ENCODE assay signal across 21 cellular contexts in genomic region chr10:132497083-132497680, GRCh38. TPM values are rescaled to one million over a fixed set of nuclear protein-coding genes. Genes with fewer than 3 reads are reported as not detected.
A peak's percentile ranks its signal among the peaks of the same experiment; 100 is the strongest.
DNase-seq lines count a peak whose midpoint lies in the region; ATAC-seq and TF ChIP-seq lines count a peak whose summit lies in the region.
"Had no signal": no experiment of that assay in that cellular context is flagged by ENCODE, and none has a peak within 500 bp of the region (broad histone marks: within the 10 kb centered on the region; RNA-seq: fewer than 3 reads in every experiment).

No MANE protein-coding gene starts in this region.

- intact Hi-C loops in gastrocnemius medialis (cut with DNase I; ENCODE audit: low total_unique reads): no loop called here
- intact Hi-C loops in vagina (cut with DNase I): no loop called here

- H3K4me1 ChIP-seq in gastrocnemius medialis: peaks cover 41 to 44% of the 10 kb centered on the region in 2 donors
- peaks cover 31% of the 10 kb centered on the region for H3K4me1 ChIP-seq in vagina

- no peaks in the 10 kb centered on the region for H3K9me3 Mint-ChIP-seq in natural killer cell treated with Interleukin-12 subunit alpha and Interleukin-12 subunit beta and Interleukin-15 and Interleukin-18, amount 100 ng/mL, for 72 hours
- H3K9me3 Mint-ChIP-seq: activated naive CD4-positive, alpha-beta T cell treated with anti-CD3 and anti-CD28 coated beads, Interleukin-2, amount 50 U/mL, for 72 hours had no signal

- no peaks in the 10 kb centered on the region for H3K27me3 ChIP-seq in H7 (ENCODE audit: control insufficient read depth, insufficient read depth, low read length)
- H3K27me3 ChIP-seq in gastrocnemius medialis: no peaks in the 10 kb centered on the region
- no peaks in the 10 kb centered on the region for H3K27me3 ChIP-seq in vagina
- H3K27me3 ChIP-seq: ascending aorta, esophagus muscularis mucosa, neutrophil had no signal

- in situ Hi-C loops in gastrocnemius medialis (cut with MboI; ENCODE audit: low sequenced_read_pairs in 4 of 4): no loop called here

- ATAC-seq in gastrocnemius medialis (peak; percentile 45), HG03565 (IDR thresholded peaks at IDR 0.05; ENCODE audit: unreplicated experiment) (no peak)
- no peak for ATAC-seq in natural killer cell treated with Interleukin-12 subunit alpha and Interleukin-12 subunit beta and Interleukin-15 and Interleukin-18, amount 100 ng/mL, for 72 hours
- ATAC-seq: activated naive CD4-positive, alpha-beta T cell treated with anti-CD3 and anti-CD28 coated beads, Interleukin-2, amount 50 U/mL, for 72 hours; GM12878; left lobe of liver had no signal

- H3K36me3 ChIP-seq in H7 (replicated peaks; ENCODE audit: control insufficient read depth, insufficient read depth, low read length) (no peaks in the 10 kb centered on the region), gastrocnemius medialis (no peaks in the 10 kb centered on the region), vagina (no peaks in the 10 kb centered on the region)
- H3K36me3 ChIP-seq: ascending aorta, esophagus muscularis mucosa, neutrophil had no signal

- TF ChIP-seq POLR2A in NB4 (IDR thresholded peaks at IDR 0.05; ENCODE audit: extremely low read depth, insufficient read length) (peak; percentile 19), gastrocnemius medialis (IDR thresholded peaks at IDR 0.05) (no peak), vagina (IDR thresholded peaks at IDR 0.05) (no peak)

- H3K4me3 Mint-ChIP-seq in natural killer cell treated with Interleukin-12 subunit alpha and Interleukin-12 subunit beta and Interleukin-15 and Interleukin-18, amount 100 ng/mL, for 72 hours: no peak overlapping the region

- H3K4me3 ChIP-seq in H7 (ENCODE audit: insufficient read depth, low read depth, low read length): no peak overlapping the region
- H3K4me3 ChIP-seq in NB4 (ENCODE audit: low read depth, low read length): peak overlapping the region; percentile 29
- H3K4me3 ChIP-seq in gastrocnemius medialis: no peak overlapping the region
- no peak overlapping the region for H3K4me3 ChIP-seq in vagina
- H3K4me3 ChIP-seq: ascending aorta, esophagus muscularis mucosa, GM12878 had no signal

- H3K9me3 ChIP-seq in gastrocnemius medialis: no peaks in the 10 kb centered on the region
- H3K9me3 ChIP-seq in vagina: no peaks in the 10 kb centered on the region
- H3K9me3 ChIP-seq: ascending aorta, esophagus muscularis mucosa, neutrophil, SK-N-SH had no signal

- H3K4me1 Mint-ChIP-seq in natural killer cell treated with Interleukin-12 subunit alpha and Interleukin-12 subunit beta and Interleukin-15 and Interleukin-18, amount 100 ng/mL, for 72 hours (ENCODE audit: low read depth in 2 of 2): no peaks in the 10 kb centered on the region

- no peaks in the 10 kb centered on the region for H3K36me3 Mint-ChIP-seq in natural killer cell treated with Interleukin-12 subunit alpha and Interleukin-12 subunit beta and Interleukin-15 and Interleukin-18, amount 100 ng/mL, for 72 hours
- H3K36me3 Mint-ChIP-seq: activated naive CD4-positive, alpha-beta T cell treated with anti-CD3 and anti-CD28 coated beads, Interleukin-2, amount 50 U/mL, for 72 hours had no signal

- peak; percentile 57 for DNase-seq in H7
- DNase-seq in NB4 (ENCODE audit: low read depth): peak; percentile 95
- peak; percentile 14 for DNase-seq in iPS-NIHi11 (ENCODE audit: low spot score)
- DNase-seq in gastrocnemius medialis: peak in 1 of 2 donors; percentile 68
- no peak for DNase-seq in vagina (ENCODE audit: extremely low spot score in 2 of 2)
- DNase-seq in natural killer cell treated with Interleukin-12 subunit alpha and Interleukin-12 subunit beta and Interleukin-15 and Interleukin-18, amount 100 ng/mL, for 72 hours (ENCODE audit: low spot score): no peak
- DNase-seq: activated CD4-positive, CD25-positive, alpha-beta regulatory T cell treated with anti-CD3 and anti-CD28 coated beads, Interleukin-2, amount 50 U/mL, for 72 hours; DMS53; effector CD8-positive, alpha-beta T cell; MM.1S; NCI-H187 treated with DMSO at 0.1 percent for 48 hours; NCI-H345; SK-N-SH; T1000 had no signal

- H3K27ac ChIP-seq in gastrocnemius medialis (peak overlapping the region; percentile 34 to 70 (median 54)), vagina (no peak overlapping the region)
- H3K27ac ChIP-seq: ascending aorta, esophagus muscularis mucosa, neutrophil had no signal

- no peak overlapping the region for H3K27ac Mint-ChIP-seq in natural killer cell treated with Interleukin-12 subunit alpha and Interleukin-12 subunit beta and Interleukin-15 and Interleukin-18, amount 100 ng/mL, for 72 hours
- H3K27ac Mint-ChIP-seq: activated naive CD4-positive, alpha-beta T cell treated with anti-CD3 and anti-CD28 coated beads, Interleukin-2, amount 50 U/mL, for 72 hours had no signal

- peaks cover 13 to 14% of the 10 kb centered on the region in 2 donors for H3K27me3 Mint-ChIP-seq in natural killer cell treated with Interleukin-12 subunit alpha and Interleukin-12 subunit beta and Interleukin-15 and Interleukin-18, amount 100 ng/mL, for 72 hours

- TF ChIP-seq CTCF in NB4 (IDR thresholded peaks at IDR 0.05; ENCODE audit: low read depth, low read length) (no peak), gastrocnemius medialis (IDR thresholded peaks at IDR 0.05 in 4 of 5, conservative IDR thresholded peaks at IDR 0.05 in 1 of 5) (no peak), vagina (IDR thresholded peaks at IDR 0.05) (no peak)

RNA-seq across cellular contexts. Expression of gene INPP5A, which starts 40.4 kb away (rescaled TPM):
- 21.0 and 29.2 TPM in 2 replicates for total RNA-seq in H7 (2014; rRNA removed; shearing (Covaris generic))
- total RNA-seq in gastrocnemius medialis: 100 to 1,000 TPM in 2 of 4 donors, 10 to 100 TPM in 2; 74.9 to 107 (median 92.4) TPM
- 24.3 TPM for total RNA-seq in vagina
- 10 to 100 TPM; 14.8 to 18.6 TPM for total RNA-seq in natural killer cell treated with Interleukin-12 subunit alpha and Interleukin-12 subunit beta and Interleukin-15 and Interleukin-18, amount 100 ng/mL, for 72 hours

Comparison
In these comparisons a context has a peak if more than half of its experiments do, and no peak if none do; other contexts are left out.
1. DNase-seq: peak in H7 (single experiment), NB4 (single experiment) and iPS-NIHi11 (single experiment); none in vagina (0 of 2) and natural killer cell treated with Interleukin-12 subunit alpha and Interleukin-12 subunit beta and Interleukin-15 and Interleukin-18, amount 100 ng/mL, for 72 hours (single experiment).
2. ATAC-seq: peak in gastrocnemius medialis (2 of 2); none in HG03565 (single experiment) and natural killer cell treated with Interleukin-12 subunit alpha and Interleukin-12 subunit beta and Interleukin-15 and Interleukin-18, amount 100 ng/mL, for 72 hours (0 of 2).